8 cellular contexts compared by ENCODE assay signal in genomic region chr5:138543730-138544104, GRCh38. TPM values are rescaled to one million over a fixed set of nuclear protein-coding genes. Genes with fewer than 3 reads are reported as not detected.
DNase-seq lines count a peak whose midpoint lies in the region; TF ChIP-seq lines count a peak whose summit lies in the region.

No MANE protein-coding gene starts in this region.

- POLR2A ChIA-PET in activated CD4-positive, alpha-beta T cell treated with anti-CD3 and anti-CD28 coated beads, Interleukin-2, amount 10 ng/mL, durations not matched to agents 7 days and 5 days (lab: Charles Lee) = interaction anchor here (0.5 to 1.3 kb wide), 4 partner anchors 8 to 190 kb away, joined by 3 to 9 read pairs (median 4); partner anchors contain the start of gene HSPA9
- POLR2A ChIA-PET in RWPE1 (lab: Yijun Ruan, JAX; ENCODE audit: low non-redundant PET) = interaction anchor here (0.5 to 2.1 kb wide), 8 partner anchors 9 to 79 kb away, joined by 3 to 17 read pairs (median 4); partner anchors contain the start of genes EGR1 and HSPA9

- H3K4me2 ChIP-seq in fibroblast of lung (ENCODE audit: extremely low read depth, insufficient read depth, low read length) = peak overlapping the region; percentile 80
- peak overlapping the region; percentile 90 for H3K4me2 ChIP-seq in osteoblast (ENCODE audit: insufficient read depth, low read length)

- H3K9me3 Mint-ChIP-seq in activated CD4-positive, alpha-beta T cell treated with anti-CD3 and anti-CD28 coated beads, Interleukin-2, amount 10 ng/mL, durations not matched to agents 7 days and 5 days = no peaks in the 10 kb centered on the region
- peaks cover 4% of the 10 kb centered on the region; the same call in 1 of the 2 replicates for H3K9me3 Mint-ChIP-seq in HFFc6

- peaks cover 67% of the 10 kb centered on the region for H3K4me1 Mint-ChIP-seq in activated CD4-positive, alpha-beta T cell treated with anti-CD3 and anti-CD28 coated beads, Interleukin-2, amount 10 ng/mL, durations not matched to agents 7 days and 5 days
- H3K4me1 Mint-ChIP-seq in HFFc6 (ENCODE audit: low read depth) = peaks cover 69% of the 10 kb centered on the region

- no peaks in the 10 kb centered on the region for H3K36me3 ChIP-seq in fibroblast of lung (ENCODE audit: control insufficient read depth, insufficient read depth, low read length)
- peaks cover 12% of the 10 kb centered on the region for H3K36me3 ChIP-seq in osteoblast (ENCODE audit: insufficient read depth, low read length)

- peak overlapping the region; percentile 88 for H3K27ac ChIP-seq in RWPE1
- H3K27ac ChIP-seq in fibroblast of lung (ENCODE audit: insufficient read depth, low read length) = peak overlapping the region; percentile 98
- H3K27ac ChIP-seq in osteoblast (ENCODE audit: low read depth, low read length) = peak overlapping the region; percentile 100

- no peak for TF ChIP-seq CTCF in HFFc6 (IDR thresholded peaks at IDR 0.05)
- no peak for TF ChIP-seq CTCF in RWPE1 (conservative IDR thresholded peaks at IDR 0.05; ENCODE audit: low read depth)
- no peak for TF ChIP-seq CTCF in fibroblast of lung (conservative IDR thresholded peaks at IDR 0.05 in 1 of 2, IDR thresholded peaks at IDR 0.05 in 1 of 2; ENCODE audit: low read depth in 1 of 2, low read length in 2 of 2)
- no peak for TF ChIP-seq CTCF in osteoblast (IDR thresholded peaks at IDR 0.05; ENCODE audit: extremely low read depth, low read depth, low read length)

- peak overlapping the region; percentile 20 for H2AFZ ChIP-seq in fibroblast of lung (ENCODE audit: low read length)
- H2AFZ ChIP-seq in osteoblast (ENCODE audit: low read length) = peak overlapping the region; percentile 87

- H3K27ac Mint-ChIP-seq in activated CD4-positive, alpha-beta T cell treated with anti-CD3 and anti-CD28 coated beads, Interleukin-2, amount 10 ng/mL, durations not matched to agents 7 days and 5 days = peak overlapping the region; percentile 100
- H3K27ac Mint-ChIP-seq in HFFc6 = peak overlapping the region; percentile 100

- peak overlapping the region; percentile 97 for H3K9ac ChIP-seq in fibroblast of lung (ENCODE audit: insufficient read depth, low read length)

- H3K36me3 Mint-ChIP-seq in activated CD4-positive, alpha-beta T cell treated with anti-CD3 and anti-CD28 coated beads, Interleukin-2, amount 10 ng/mL, durations not matched to agents 7 days and 5 days (ENCODE audit: low read depth) = peaks cover 21% of the 10 kb centered on the region
- H3K36me3 Mint-ChIP-seq in HFFc6 (ENCODE audit: low read depth) = peaks cover 55% of the 10 kb centered on the region

- H3K9me3 ChIP-seq in fibroblast of lung (ENCODE audit: control insufficient read depth, insufficient read depth, low read depth, low read length) (no peaks in the 10 kb centered on the region), osteoblast (ENCODE audit: low read depth, low read length) (no peaks in the 10 kb centered on the region)

- CTCF ChIA-PET in activated CD4-positive, alpha-beta T cell treated with anti-CD3 and anti-CD28 coated beads, Interleukin-2, amount 10 ng/mL, durations not matched to agents 7 days and 5 days (lab: Charles Lee) = interaction anchor here (0.6 to 3.0 kb wide), 15 partner anchors 9 to 648 kb away, joined by 3 to 20 read pairs (median 4); partner anchors contain the start of genes EGR1 and HSPA9
- CTCF ChIA-PET in RWPE1 (lab: Yijun Ruan, JAX) = interaction anchor here (2.1 kb wide), 1 partner anchor 80 kb away, joined by 13 read pairs; no protein-coding TSS in a partner anchor

- H3K4me1 ChIP-seq in fibroblast of lung (ENCODE audit: control insufficient read depth, extremely low read depth, insufficient read depth, low read length) (no peaks in the 10 kb centered on the region), osteoblast (ENCODE audit: insufficient read depth, low read length) (peaks cover 40% of the 10 kb centered on the region)

- DNase-seq in activated CD4-positive, alpha-beta T cell treated with anti-CD3 and anti-CD28 coated beads, Interleukin-2, amount 10 ng/mL, durations not matched to agents 7 days and 5 days = no peak
- no peak for DNase-seq in activated CD4-positive, alpha-beta T cell treated with anti-CD3 and anti-CD28 coated beads for 1 hour
- DNase-seq in HFFc6 = no peak
- peak; percentile 81 for DNase-seq in RWPE1 (ENCODE audit: low spot score)
- DNase-seq in fibroblast of lung (ENCODE audit: low read depth in 2 of 2) = no peak
- peak; percentile 91 for DNase-seq in osteoblast (ENCODE audit: insufficient read length, low spot score, missing footprints)
- no peak for DNase-seq in epidermal melanocyte (ENCODE audit: insufficient read length, low spot score)
- no peak for DNase-seq in NCI-H2107 treated with DMSO at 0.1 percent for 48 hours (lab: John Stamatoyannopoulos, UW; ENCODE audit: unreplicated experiment)

- H3K27me3 Mint-ChIP-seq in activated CD4-positive, alpha-beta T cell treated with anti-CD3 and anti-CD28 coated beads, Interleukin-2, amount 10 ng/mL, durations not matched to agents 7 days and 5 days = no peaks in the 10 kb centered on the region
- peaks cover 6% of the 10 kb centered on the region for H3K27me3 Mint-ChIP-seq in HFFc6 (ENCODE audit: insufficient read depth)

- peak overlapping the region; percentile 99 for H3K4me3 Mint-ChIP-seq in activated CD4-positive, alpha-beta T cell treated with anti-CD3 and anti-CD28 coated beads, Interleukin-2, amount 10 ng/mL, durations not matched to agents 7 days and 5 days
- H3K4me3 Mint-ChIP-seq in HFFc6 = peak overlapping the region; percentile 100

- H4K20me1 ChIP-seq in fibroblast of lung (ENCODE audit: control insufficient read depth, extremely low read depth, insufficient read depth, low read length) (no peaks in the 10 kb centered on the region), osteoblast (ENCODE audit: insufficient read depth, low read length) (peaks cover 42% of the 10 kb centered on the region)

- H3K27me3 ChIP-seq in fibroblast of lung (ENCODE audit: control insufficient read depth, insufficient read depth, low read length) (no peaks in the 10 kb centered on the region), osteoblast (ENCODE audit: insufficient read depth, low read length) (no peaks in the 10 kb centered on the region)

- H3K79me2 ChIP-seq in fibroblast of lung (ENCODE audit: control insufficient read depth, insufficient read depth, low read length) = peaks cover 88% of the 10 kb centered on the region
- peaks cover 96% of the 10 kb centered on the region for H3K79me2 ChIP-seq in osteoblast (ENCODE audit: insufficient read depth, low read length)

- H3K4me3 ChIP-seq in fibroblast of lung (replicated peaks in 1 of 4; ENCODE audit: control extremely low read depth in 1 of 4, insufficient read depth in 1 of 4, low read depth in 3 of 4, low read length in 4 of 4) (peak overlapping the region; percentile 85 to 95 (median 94)), osteoblast (ENCODE audit: insufficient read depth, low read length) (peak overlapping the region; percentile 77)

RNA-seq across cellular contexts. Expression of gene ETF1, which starts 0.7 kb away (rescaled TPM):
- total RNA-seq in activated CD4-positive, alpha-beta T cell treated with anti-CD3 and anti-CD28 coated beads, Interleukin-2, amount 10 ng/mL, durations not matched to agents 7 days and 5 days = 10 to 100 TPM; 65.3 to 72.1 TPM
- 100 to 1,000 TPM; 133 to 153 (median 148) TPM for total RNA-seq in HFFc6 (2021; fragmentation: NEBNext Ultra II Directional; extraction: Animal tissue kit (Norgen Biotek cat#: 25700))
- 117 and 118 TPM in 2 replicates for total RNA-seq in fibroblast of lung
- polyA plus RNA-seq in fibroblast of lung = 94.0 and 103 TPM in 2 replicates
- polyA plus RNA-seq in fibroblast of lung (2012) = 83.5 and 97.2 TPM in 2 replicates
- 9.8 and 13.2 TPM in 2 replicates for polyA minus RNA-seq in fibroblast of lung (ENCODE audit: low replicate concordance)
- 113 and 116 TPM in 2 replicates for total RNA-seq in osteoblast

RNA-seq across cellular contexts. Expression of gene HSPA9, which starts 31.5 kb away (rescaled TPM):
- total RNA-seq in activated CD4-positive, alpha-beta T cell treated with anti-CD3 and anti-CD28 coated beads, Interleukin-2, amount 10 ng/mL, durations not matched to agents 7 days and 5 days = 100 to 1,000 TPM; 168 to 171 TPM
- total RNA-seq in HFFc6 (2021; fragmentation: NEBNext Ultra II Directional; extraction: Animal tissue kit (Norgen Biotek cat#: 25700)) = 100 to 1,000 TPM; 193 to 236 (median 210) TPM
- total RNA-seq in fibroblast of lung (482 and 522 TPM in 2 replicates), osteoblast (499 and 624 TPM in 2 replicates)
- 148 and 190 TPM in 2 replicates for polyA plus RNA-seq in fibroblast of lung
- polyA plus RNA-seq in fibroblast of lung (2012) = 141 and 176 TPM in 2 replicates
- polyA minus RNA-seq in fibroblast of lung (ENCODE audit: low replicate concordance) = 86.7 and 245 TPM in 2 replicates

Comparison
In these comparisons a context has a peak if more than half of its experiments do, and no peak if none do; other contexts are left out.
1. DNase-seq: peak in RWPE1 (single experiment) and osteoblast (single experiment); none in activated CD4-positive, alpha-beta T cell treated with anti-CD3 and anti-CD28 coated beads, Interleukin-2, amount 10 ng/mL, durations not matched to agents 7 days and 5 days (single experiment), activated CD4-positive, alpha-beta T cell treated with anti-CD3 and anti-CD28 coated beads for 1 hour (single experiment), HFFc6 (single experiment), fibroblast of lung (0 of 2), epidermal melanocyte (single experiment) and NCI-H2107 treated with DMSO at 0.1 percent for 48 hours (single experiment).
2. Peak in every context shown above with its lines, with median percentiles within 50 percentile points of each other: H3K27ac ChIP-seq.